In the genomic region with DNA sequence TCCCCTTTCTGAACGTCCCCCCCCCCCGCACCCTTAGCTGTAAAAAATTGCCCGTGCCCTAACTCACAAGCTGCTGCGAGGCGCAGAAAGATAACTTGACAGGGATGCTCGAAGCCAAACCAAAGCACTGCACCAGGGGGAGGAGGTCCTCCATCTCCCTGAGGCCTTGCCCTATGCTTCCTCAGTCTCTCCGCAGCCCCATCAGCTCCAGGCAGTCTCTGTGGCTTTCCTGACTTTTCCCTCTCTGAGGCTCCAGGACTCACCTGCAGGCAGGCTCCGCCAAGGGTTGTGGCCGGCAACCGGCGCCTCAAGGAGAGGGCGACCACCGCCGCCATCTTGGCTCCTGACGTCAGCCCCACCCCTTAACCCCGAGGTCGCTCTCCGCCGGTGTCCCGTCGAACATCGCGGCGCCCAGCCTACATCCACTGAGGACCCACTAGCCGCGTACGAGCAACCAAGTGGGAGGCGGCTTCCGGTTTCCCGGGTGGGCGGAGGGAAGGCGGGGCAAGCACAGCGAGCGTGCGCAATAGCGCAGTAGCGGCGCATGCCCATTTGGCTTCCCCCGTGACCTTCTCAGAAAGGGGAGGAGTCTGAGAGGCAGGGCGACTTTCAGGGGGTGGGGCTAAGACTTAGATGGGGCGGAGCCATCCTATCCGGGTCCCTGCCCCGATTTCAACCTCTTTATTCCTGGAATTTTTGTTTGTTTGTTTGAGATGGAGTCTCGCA, we compare ENCODE assay signal across 1 cellular context.
TF ChIP-seq lines count a peak whose summit lies in the region.

SDHB (minus strand) TSS at position 348 of the 726 bp plus-strand sequence; CDS start at position 335, 13 bp downstream.

TF ChIP-seq in K562, 482 proteins besides CTCF, POLR2A, EP300 and RAD21 (continued from another document and continues in another):
- no peak for TF ChIP-seq CEBPZ (IDR thresholded peaks at IDR 0.05; ENCODE audit: borderline replicate concordance, low read depth, low read length)
- TF ChIP-seq HMG20A (CRISPR knock-in tag; conservative IDR thresholded peaks at IDR 0.05): no peak
- peak; percentile 74 for TF ChIP-seq HCFC1 (IDR thresholded peaks at IDR 0.05; ENCODE audit: low read depth, low read length)
- no peak for TF ChIP-seq FOXJ3 (CRISPR knock-in tag; IDR thresholded peaks at IDR 0.05)
- TF ChIP-seq, protein P1, sequence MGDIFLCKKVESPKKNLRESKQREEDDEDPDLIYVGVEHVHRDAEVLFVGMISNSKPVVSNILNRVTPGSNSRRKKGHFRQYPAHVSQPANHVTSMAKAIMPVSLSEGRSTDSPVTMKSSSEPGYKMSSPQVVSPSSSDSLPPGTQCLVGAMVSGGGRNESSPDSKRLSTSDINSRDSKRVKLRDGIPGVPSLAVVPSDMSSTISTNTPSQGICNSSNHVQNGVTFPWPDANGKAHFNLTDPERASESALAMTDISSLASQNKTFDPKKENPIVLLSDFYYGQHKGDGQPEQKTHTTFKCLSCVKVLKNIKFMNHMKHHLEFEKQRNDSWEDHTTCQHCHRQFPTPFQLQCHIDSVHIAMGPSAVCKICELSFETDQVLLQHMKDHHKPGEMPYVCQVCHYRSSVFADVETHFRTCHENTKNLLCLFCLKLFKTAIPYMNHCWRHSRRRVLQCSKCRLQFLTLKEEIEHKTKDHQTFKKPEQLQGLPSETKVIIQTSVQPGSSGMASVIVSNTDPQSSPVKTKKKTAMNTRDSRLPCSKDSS (IDR thresholded peaks at IDR 0.05; ENCODE audit: low read depth, partially characterized antibody): no peak
- TF ChIP-seq ATF7 (IDR thresholded peaks at IDR 0.05): peak; percentile 95
- peak; percentile 68 for TF ChIP-seq ATF3 (IDR thresholded peaks at IDR 0.05)
- TF ChIP-seq ATF3 (CRISPR knock-in tag; conservative IDR thresholded peaks at IDR 0.05): peak; percentile 64
- no peak for TF ChIP-seq SRSF9 (IDR thresholded peaks at IDR 0.05; ENCODE audit: borderline replicate concordance, low read depth, low read length)
- TF ChIP-seq ZNF695 (CRISPR knock-in tag; IDR thresholded peaks at IDR 0.05): no peak
- no peak for TF ChIP-seq CBX1 (IDR thresholded peaks at IDR 0.05; ENCODE audit: low read depth)
- TF ChIP-seq TCF3 (CRISPR knock-in tag; IDR thresholded peaks at IDR 0.05): no peak
- no peak for TF ChIP-seq ZNF165 (CRISPR knock-in tag; IDR thresholded peaks at IDR 0.05; ENCODE audit: borderline replicate concordance)
- TF ChIP-seq FOXJ2 (tag; IDR thresholded peaks at IDR 0.05): no peak
- no peak for TF ChIP-seq ZNF444 (CRISPR knock-in tag; IDR thresholded peaks at IDR 0.05)
- no peak for TF ChIP-seq BACH1 (tag; IDR thresholded peaks at IDR 0.05)
- TF ChIP-seq ZNF217 (CRISPR knock-in tag; IDR thresholded peaks at IDR 0.05): no peak
- peak; percentile 69 for TF ChIP-seq HNRNPLL (IDR thresholded peaks at IDR 0.05; ENCODE audit: low read depth, low read length, poor library complexity, severe bottlenecking)
- TF ChIP-seq E2F1 (CRISPR knock-in tag; IDR thresholded peaks at IDR 0.05): 0 out of 2 replicates have a peak, but pooled peaks have one; percentile 45
- no peak for TF ChIP-seq IFI16 (CRISPR knock-in tag; IDR thresholded peaks at IDR 0.05)
- peak; percentile 12 to 65; a peak in 3 of 4 replicates for TF ChIP-seq FOXK2 (conservative IDR thresholded peaks at IDR 0.05 in 1 of 2, IDR thresholded peaks at IDR 0.05 in 1 of 2; ENCODE audit: low read depth in 2 of 2)
- no peak for TF ChIP-seq MCM2 (IDR thresholded peaks at IDR 0.05; ENCODE audit: low read depth)
- TF ChIP-seq NFRKB (IDR thresholded peaks at IDR 0.05; ENCODE audit: low read depth): peak; percentile 77; the same call in 1 of the 2 replicates
- TF ChIP-seq ARID2 (IDR thresholded peaks at IDR 0.05): no peak
- TF ChIP-seq ZNF311 (CRISPR knock-in tag; IDR thresholded peaks at IDR 0.05): no peak
- TF ChIP-seq TGIF2 (CRISPR knock-in tag; IDR thresholded peaks at IDR 0.05): no peak
- TF ChIP-seq ZNF551 (CRISPR knock-in tag; IDR thresholded peaks at IDR 0.05): no peak
- TF ChIP-seq MBD2 (IDR thresholded peaks at IDR 0.05; ENCODE audit: borderline replicate concordance, low read depth): no peak; the same call in 1 of the 2 replicates
- no peak for TF ChIP-seq MAFG (tag; conservative IDR thresholded peaks at IDR 0.05)
- TF ChIP-seq, protein P2, sequence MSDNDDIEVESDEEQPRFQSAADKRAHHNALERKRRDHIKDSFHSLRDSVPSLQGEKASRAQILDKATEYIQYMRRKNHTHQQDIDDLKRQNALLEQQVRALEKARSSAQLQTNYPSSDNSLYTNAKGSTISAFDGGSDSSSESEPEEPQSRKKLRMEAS (CRISPR knock-in tag; IDR thresholded peaks at IDR 0.05): no peak; the same call in 1 of the 2 replicates
- no peak for TF ChIP-seq IRF1 (CRISPR knock-in tag; IDR thresholded peaks at IDR 0.05; ENCODE audit: borderline replicate concordance)
- peak; percentile 38 for TF ChIP-seq CCNT2 (IDR thresholded peaks at IDR 0.05; ENCODE audit: borderline replicate concordance, extremely low read depth, insufficient read length, low read depth, low read length)
- no peak for TF ChIP-seq TFE3 (CRISPR knock-in tag; IDR thresholded peaks at IDR 0.05)
- peak; percentile 74 for TF ChIP-seq DIDO1 (tag; IDR thresholded peaks at IDR 0.05; ENCODE audit: low read depth)
- TF ChIP-seq, protein P3, sequence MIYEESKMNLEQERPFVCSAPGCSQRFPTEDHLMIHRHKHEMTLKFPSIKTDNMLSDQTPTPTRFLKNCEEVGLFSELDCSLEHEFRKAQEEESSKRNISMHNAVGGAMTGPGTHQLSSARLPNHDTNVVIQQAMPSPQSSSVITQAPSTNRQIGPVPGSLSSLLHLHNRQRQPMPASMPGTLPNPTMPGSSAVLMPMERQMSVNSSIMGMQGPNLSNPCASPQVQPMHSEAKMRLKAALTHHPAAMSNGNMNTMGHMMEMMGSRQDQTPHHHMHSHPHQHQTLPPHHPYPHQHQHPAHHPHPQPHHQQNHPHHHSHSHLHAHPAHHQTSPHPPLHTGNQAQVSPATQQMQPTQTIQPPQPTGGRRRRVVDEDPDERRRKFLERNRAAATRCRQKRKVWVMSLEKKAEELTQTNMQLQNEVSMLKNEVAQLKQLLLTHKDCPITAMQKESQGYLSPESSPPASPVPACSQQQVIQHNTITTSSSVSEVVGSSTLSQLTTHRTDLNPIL (CRISPR knock-in tag; IDR thresholded peaks at IDR 0.05): no peak
- TF ChIP-seq KAT2B (IDR thresholded peaks at IDR 0.05; ENCODE audit: low read depth, low read length): no peak
- TF ChIP-seq, protein P4, sequence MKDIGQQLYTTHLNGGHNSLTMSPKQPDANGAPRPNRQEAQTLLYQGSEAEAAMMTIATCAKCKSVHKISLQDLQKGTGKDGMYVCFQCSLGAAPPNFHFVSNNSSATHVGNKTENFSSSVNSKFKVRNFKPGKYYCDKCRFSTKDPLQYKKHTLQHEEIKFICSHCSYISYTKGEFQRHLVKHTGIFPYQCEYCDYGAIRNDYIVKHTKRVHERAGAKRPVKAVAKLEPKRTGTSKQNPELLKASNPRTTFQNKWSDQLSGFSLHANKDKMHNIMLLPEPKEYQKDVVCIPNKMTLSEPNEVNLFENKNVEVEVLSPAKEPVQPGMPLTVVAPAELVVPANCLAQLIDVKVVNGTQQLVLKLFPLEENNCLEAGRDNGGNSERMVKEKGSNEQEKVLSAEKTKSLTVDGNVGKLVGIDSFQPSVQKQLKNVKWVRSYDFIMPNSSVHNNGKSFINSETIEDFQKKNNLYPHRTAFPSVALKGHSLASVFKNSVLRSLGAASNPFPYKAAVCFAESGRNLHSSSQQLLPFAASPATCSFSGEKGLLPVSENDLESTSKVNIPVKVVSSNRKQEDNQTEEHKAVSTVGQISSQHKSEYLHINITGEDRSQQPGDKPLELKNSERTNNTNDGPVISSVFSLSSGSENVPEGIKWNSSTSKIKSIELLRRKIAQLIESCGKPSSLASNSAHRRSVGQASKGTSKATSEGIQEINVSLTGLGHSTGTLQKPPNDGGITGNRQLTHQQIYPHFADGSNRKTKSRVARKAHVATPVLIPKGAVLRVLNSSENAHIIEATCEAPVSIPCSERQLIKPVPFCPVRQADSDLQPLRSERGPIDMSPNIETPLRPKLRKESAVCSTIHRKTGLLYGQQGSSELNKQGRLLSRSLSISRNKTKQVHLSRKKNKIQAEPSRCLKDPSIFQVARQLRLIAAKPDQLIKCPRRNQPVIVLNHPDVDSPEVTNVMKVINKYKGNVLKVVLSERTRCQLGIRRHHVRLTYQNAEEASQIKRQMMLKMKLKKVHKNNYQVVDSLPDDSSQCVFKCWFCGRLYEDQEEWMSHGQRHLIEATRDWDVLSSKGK (CRISPR knock-in tag; IDR thresholded peaks at IDR 0.05): no peak
- TF ChIP-seq ZNF239 (CRISPR knock-in tag; IDR thresholded peaks at IDR 0.05): no peak
- no peak for TF ChIP-seq NEUROD1 (IDR thresholded peaks at IDR 0.05; ENCODE audit: borderline replicate concordance, low read depth, low read length, partially characterized antibody)
- TF ChIP-seq ZNF354B (CRISPR knock-in tag; IDR thresholded peaks at IDR 0.05): no peak
- no peak for TF ChIP-seq SREBF2 (CRISPR knock-in tag; IDR thresholded peaks at IDR 0.05)
- no peak for TF ChIP-seq CBFA2T2 (conservative IDR thresholded peaks at IDR 0.05)
- TF ChIP-seq GMEB1 (CRISPR knock-in tag; IDR thresholded peaks at IDR 0.05): peak; percentile 40; the same call in 1 of the 2 replicates
- TF ChIP-seq POU5F1 (IDR thresholded peaks at IDR 0.05; ENCODE audit: borderline replicate concordance, low read depth, low read length, partially characterized antibody): no peak
- no peak for TF ChIP-seq HLTF (IDR thresholded peaks at IDR 0.05)
- TF ChIP-seq BMI1 (IDR thresholded peaks at IDR 0.05; ENCODE audit: low read length): no peak
